ENCODE assay signal across 8 cellular contexts in genomic region chr19:46784262-46785053, GRCh38. TPM values are rescaled to one million over a fixed set of nuclear protein-coding genes. Genes with fewer than 3 reads are reported as not detected.
DNase-seq lines count a peak whose midpoint lies in the region; ATAC-seq and TF ChIP-seq lines count a peak whose summit lies in the region.

No MANE protein-coding gene starts in this region.

- no peaks in the 10 kb centered on the region for H3K27me3 Mint-ChIP-seq in activated naive CD4-positive, alpha-beta T cell treated with anti-CD3 and anti-CD28 coated beads for 36 hours (ENCODE audit: low read depth)

- peak; percentile 15 to 27 for DNase-seq in NCI-H2081 (lab: John Stamatoyannopoulos, UW)
- DNase-seq in NCI-H2081 treated with DMSO at 0.1 percent for 48 hours (lab: John Stamatoyannopoulos, UW) = no peak
- DNase-seq in HT1080 (ENCODE audit: low read depth) = peak; percentile 91
- peak; percentile 97 for DNase-seq in RWPE1 (ENCODE audit: low spot score)
- DNase-seq in activated naive CD4-positive, alpha-beta T cell treated with anti-CD3 and anti-CD28 coated beads for 36 hours = peak; percentile 86
- peak; percentile 48 to 80 (median 72) for DNase-seq in heart left ventricle
- peak; percentile 80 for DNase-seq in sciatic nerve (ENCODE audit: low spot score)
- no peak for DNase-seq in NCI-H146 (lab: John Stamatoyannopoulos, UW)

- no peaks in the 10 kb centered on the region for H3K9me3 ChIP-seq in heart left ventricle

- peak overlapping the region; percentile 95 for H3K4me3 Mint-ChIP-seq in activated naive CD4-positive, alpha-beta T cell treated with anti-CD3 and anti-CD28 coated beads for 36 hours

- peaks cover 0 to 49% (median 26%) of the 10 kb centered on the region in 12 donors for H3K4me1 ChIP-seq in heart left ventricle

- WGBS in heart left ventricle, 4 donors = 54 to 61% (median 58%) methylated on average over 9 to 17 of the region's 17 CpGs

- H3K4me3 ChIP-seq in heart left ventricle = peak overlapping the region in 7 of 12 donors; percentile 4 to 80 (median 22)

- POLR2A ChIA-PET in RWPE1 (lab: Yijun Ruan, JAX; ENCODE audit: low non-redundant PET) = interaction anchor here (1.1 to 2.2 kb wide), 3 partner anchors 9 to 57 kb away, joined by 3 to 7 read pairs (median 5); no protein-coding TSS in a partner anchor

- intact Hi-C loops in activated naive CD4-positive, alpha-beta T cell treated with anti-CD3 and anti-CD28 coated beads for 36 hours (cut with micrococcal nuclease) = loop anchor here (5.0 kb wide), 1 partner anchor 403 kb away; no protein-coding TSS in a partner anchor
- intact Hi-C loops in heart left ventricle (cut with DNase I) (loop anchor here in 2 of 10 donors (5.0 to 10.0 kb wide), 2 partner anchors 43 to 50 kb away; no protein-coding TSS in a partner anchor), sciatic nerve (cut with DNase I) (no loop called here)

- H3K36me3 Mint-ChIP-seq in activated naive CD4-positive, alpha-beta T cell treated with anti-CD3 and anti-CD28 coated beads for 36 hours (ENCODE audit: low read depth) = peaks cover 62% of the 10 kb centered on the region

- H3K9me3 Mint-ChIP-seq in activated naive CD4-positive, alpha-beta T cell treated with anti-CD3 and anti-CD28 coated beads for 36 hours = no peaks in the 10 kb centered on the region

- H3K27me3 ChIP-seq in heart left ventricle = peaks cover 0 to 11% (median 0%) of the 10 kb centered on the region in 9 donors

- H3K27ac Mint-ChIP-seq in activated naive CD4-positive, alpha-beta T cell treated with anti-CD3 and anti-CD28 coated beads for 36 hours = peak overlapping the region; percentile 99

- H3K27ac ChIP-seq in RWPE1 = peak overlapping the region; percentile 99
- peak overlapping the region in 8 of 12 donors; percentile 2 to 95 (median 61) for H3K27ac ChIP-seq in heart left ventricle

- H3K4me1 Mint-ChIP-seq in activated naive CD4-positive, alpha-beta T cell treated with anti-CD3 and anti-CD28 coated beads for 36 hours (ENCODE audit: low read depth) = peaks cover 38% of the 10 kb centered on the region

- TF ChIP-seq CTCF in RWPE1 (conservative IDR thresholded peaks at IDR 0.05; ENCODE audit: low read depth) = no peak
- peak in 1 of 12 donors; percentile 8 for TF ChIP-seq CTCF in heart left ventricle (IDR thresholded peaks at IDR 0.05)

- TF ChIP-seq POLR2A in heart left ventricle (IDR thresholded peaks at IDR 0.05) = no peak

- peak in 3 of 4 donors; percentile 15 to 62 (median 32) for ATAC-seq in heart left ventricle
- ATAC-seq in sciatic nerve = peak; percentile 52

- peaks cover 0 to 41% (median 12%) of the 10 kb centered on the region in 9 donors for H3K36me3 ChIP-seq in heart left ventricle

- CTCF ChIA-PET in RWPE1 (lab: Yijun Ruan, JAX) = interaction anchor here (1.0 to 1.5 kb wide), 3 partner anchors 11 to 26 kb away, joined by 3 to 4 read pairs (median 3); no protein-coding TSS in a partner anchor
- CTCF ChIA-PET in activated naive CD4-positive, alpha-beta T cell treated with anti-CD3 and anti-CD28 coated beads for 36 hours (lab: Charles Lee) = interaction anchor here (0.6 to 3.3 kb wide), 8 partner anchors 14 to 123 kb away, joined by 3 to 13 read pairs (median 6); no protein-coding TSS in a partner anchor

RNA-seq across cellular contexts. Expression of gene SLC1A5, which starts 3.9 kb away (rescaled TPM):
- total RNA-seq in HT1080 (2014; rRNA removed; shearing (Covaris generic)) = 215 and 227 TPM in 2 replicates
- 212 and 218 TPM in 2 replicates for polyA plus RNA-seq in HT1080 (2015; cell fraction: cytosol; rRNA removed)
- polyA plus RNA-seq in HT1080 (2015; cell fraction: nucleus; rRNA removed) = 506 and 550 TPM in 2 replicates
- total RNA-seq in activated naive CD4-positive, alpha-beta T cell treated with anti-CD3 and anti-CD28 coated beads for 36 hours = 100 to 1,000 TPM; 139 TPM
- total RNA-seq in heart left ventricle (10 to 100 TPM in 4 of 9 donors, 1 to 10 TPM in 5; 3.7 to 22.4 (median 8.9) TPM), sciatic nerve (71.0 TPM)
- 10 to 100 TPM in 1 of 2 donors, 1 to 10 TPM in 1; 3.8 to 21.5 TPM for polyA plus RNA-seq in heart left ventricle

RNA-seq across cellular contexts. Expression of gene STRN4, which starts 38.2 kb away (rescaled TPM):
- total RNA-seq in HT1080 (2014; rRNA removed; shearing (Covaris generic)) = 77.2 and 89.3 TPM in 2 replicates
- polyA plus RNA-seq in HT1080 (2015; cell fraction: cytosol; rRNA removed) = 78.9 and 86.9 TPM in 2 replicates
- 102 and 118 TPM in 2 replicates for polyA plus RNA-seq in HT1080 (2015; cell fraction: nucleus; rRNA removed)
- total RNA-seq in activated naive CD4-positive, alpha-beta T cell treated with anti-CD3 and anti-CD28 coated beads for 36 hours = 10 to 100 TPM; 59.2 to 63.2 TPM
- total RNA-seq in heart left ventricle (10 to 100 TPM; 41.0 to 93.6 (median 53.7) TPM), sciatic nerve (70.5 TPM)
- 10 to 100 TPM; 42.2 to 89.6 TPM for polyA plus RNA-seq in heart left ventricle

RNA-seq across cellular contexts. Expression of gene FKRP, which starts 38.6 kb away (rescaled TPM):
- total RNA-seq in HT1080 (2014; rRNA removed; shearing (Covaris generic)) = 20.2 and 21.7 TPM in 2 replicates
- polyA plus RNA-seq in HT1080 (2015; cell fraction: cytosol; rRNA removed) = 28.2 and 40.5 TPM in 2 replicates
- polyA plus RNA-seq in HT1080 (2015; cell fraction: nucleus; rRNA removed) = 65.6 and 72.0 TPM in 2 replicates
- 1 to 10 TPM; 8.8 to 9.0 TPM for total RNA-seq in activated naive CD4-positive, alpha-beta T cell treated with anti-CD3 and anti-CD28 coated beads for 36 hours
- total RNA-seq in heart left ventricle = 10 to 100 TPM; 13.9 to 25.1 (median 19.8) TPM
- 10 to 100 TPM; 14.4 to 20.7 TPM for polyA plus RNA-seq in heart left ventricle
- 25.2 TPM for total RNA-seq in sciatic nerve

Comparison
In these comparisons a context has a peak if more than half of its experiments do, and no peak if none do; other contexts are left out.
1. DNase-seq: peak in NCI-H2081 (2 of 2), HT1080 (single experiment), RWPE1 (single experiment), activated naive CD4-positive, alpha-beta T cell treated with anti-CD3 and anti-CD28 coated beads for 36 hours (single experiment), heart left ventricle (5 of 5) and sciatic nerve (single experiment); none in NCI-H2081 treated with DMSO at 0.1 percent for 48 hours (single experiment) and NCI-H146 (single experiment).